In genomic region chr2:175690113-175690716, GRCh38 we compare ENCODE assay signal across 8 cellular contexts.
DNase-seq lines count a peak whose midpoint lies in the region; ATAC-seq and TF ChIP-seq lines count a peak whose summit lies in the region.

No MANE protein-coding gene starts in this region.

- dilution Hi-C loops in mammary epithelial cell (cut with HindIII; ENCODE audit: low sequenced_read_pairs), result no loop called here

- no peaks in the 10 kb centered on the region for H3K4me1 ChIP-seq in mammary epithelial cell (ENCODE audit: insufficient read depth, low read length)
- no peaks in the 10 kb centered on the region for H3K4me1 ChIP-seq in tibial artery

- peaks cover 7% of the 10 kb centered on the region for H3K27me3 ChIP-seq in mammary epithelial cell (ENCODE audit: insufficient read depth, low read length)
- peaks cover 0 to 39% of the 10 kb centered on the region in 2 donors for H3K27me3 ChIP-seq in tibial artery

- peak; percentile 62 for ATAC-seq in HG03175 (IDR thresholded peaks at IDR 0.05; ENCODE audit: unreplicated experiment)

- H3K9me3 ChIP-seq in mammary epithelial cell (replicated peaks; ENCODE audit: insufficient read depth, low read length), result no peaks in the 10 kb centered on the region
- H3K9me3 ChIP-seq in tibial artery, result no peaks in the 10 kb centered on the region

- peak; percentile 76 for DNase-seq in AG10803 (ENCODE audit: low read depth)
- DNase-seq in GM10248 (ENCODE audit: extremely low spot score), result peak; percentile 20
- DNase-seq in NCI-H748 treated with DMSO at 0.1 percent for 48 hours (lab: John Stamatoyannopoulos, UW), result peak; percentile 78
- peak; percentile 49 for DNase-seq in mammary epithelial cell
- DNase-seq in kidney tubule cell (ENCODE audit: low spot score), result peak; percentile 63
- no peak for DNase-seq in tibial artery
- DNase-seq in T-helper 9 cell, result no peak

- H3K4me2 ChIP-seq in mammary epithelial cell (ENCODE audit: insufficient read depth, low read depth, low read length), result no peak overlapping the region

- CTCF ChIA-PET in GM10248 (lab: Yijun Ruan, JAX) (interaction anchor here (0.7 to 6.2 kb wide), 22 partner anchors 9 to 962 kb away, joined by 3 to 96 read pairs (median 4); no protein-coding TSS in a partner anchor), mammary epithelial cell (lab: Charles Lee; ENCODE audit: low non-redundant PET) (interaction anchor here (0.5 to 0.8 kb wide), 3 partner anchors 236 to 407 kb away, joined by 7 to 8 read pairs (median 8); no protein-coding TSS in a partner anchor)

- intact Hi-C loops in mammary epithelial cell (cut with micrococcal nuclease), result loop anchor here (1.0 to 2.0 kb wide), 4 partner anchors 312 to 407 kb away; partner anchors contain the start of gene LNPK
- intact Hi-C loops in tibial artery (cut with DNase I; ENCODE audit: low total_unique reads), result no loop called here

- BruUV-seq in mammary epithelial cell (replicated peaks; lab: Mats Ljungman, UMichigan), result no TSS peak

- H4K20me1 ChIP-seq in mammary epithelial cell (ENCODE audit: insufficient read depth, low read length), result no peaks in the 10 kb centered on the region

- in situ Hi-C loops in mammary epithelial cell (cut with MboI; ENCODE audit: low sequenced_read_pairs in 2 of 2), result loop anchor here in 1 of 2 donors (10.0 kb wide), 1 partner anchor 405 kb away; the partner anchor contains the start of genes HOXD12 and HOXD13

- WGBS in mammary epithelial cell (ENCODE audit: low coverage, missing lambda C conversion rate), result 0% methylated on average over 3 of the region's 3 CpGs

- H3K9ac ChIP-seq in mammary epithelial cell (ENCODE audit: insufficient read depth, low read length), result no peak overlapping the region

- TF ChIP-seq CTCF in AG10803 (conservative IDR thresholded peaks at IDR 0.05; ENCODE audit: low read length) (peak; percentile 92), GM10248 (IDR thresholded peaks at IDR 0.05; ENCODE audit: control extremely low read depth, extremely low read depth, low read depth, missing control alignments) (peak; percentile 69), mammary epithelial cell (conservative IDR thresholded peaks at IDR 0.05 in 1 of 2, IDR thresholded peaks at IDR 0.05 in 1 of 2; ENCODE audit: extremely low read depth in 1 of 2, insufficient read depth in 1 of 2, low read depth in 1 of 2, low read length in 2 of 2) (peak; percentile 69 to 78), tibial artery (IDR thresholded peaks at IDR 0.05) (peak; percentile 75 to 77)

- H2AFZ ChIP-seq in mammary epithelial cell (ENCODE audit: low read depth, low read length), result no peak overlapping the region

- H3K4me3 ChIP-seq in AG10803 (ENCODE audit: low read length), result no peak overlapping the region
- no peak overlapping the region for H3K4me3 ChIP-seq in mammary epithelial cell (replicated peaks in 1 of 3; ENCODE audit: insufficient read depth in 1 of 3, low read depth in 2 of 3, low read length in 3 of 3)
- H3K4me3 ChIP-seq in tibial artery, result no peak overlapping the region

- no peaks in the 10 kb centered on the region for H3K79me2 ChIP-seq in mammary epithelial cell (ENCODE audit: insufficient read depth, low read length)

- POLR2A ChIA-PET in GM10248 (lab: Yijun Ruan, JAX), result no interaction called here

- no peaks in the 10 kb centered on the region for H3K36me3 ChIP-seq in mammary epithelial cell (ENCODE audit: insufficient read depth, low read length)
- no peaks in the 10 kb centered on the region for H3K36me3 ChIP-seq in tibial artery

- no peak overlapping the region for H3K27ac ChIP-seq in mammary epithelial cell (ENCODE audit: insufficient read depth, low read depth, low read length)
- no peak overlapping the region for H3K27ac ChIP-seq in tibial artery

Comparison
In these comparisons a context has a peak if more than half of its experiments do, and no peak if none do; other contexts are left out.
1. DNase-seq: peak in AG10803 (single experiment), GM10248 (single experiment), NCI-H748 treated with DMSO at 0.1 percent for 48 hours (single experiment), mammary epithelial cell (single experiment) and kidney tubule cell (single experiment); none in tibial artery (0 of 2) and T-helper 9 cell (single experiment).
2. Peak in every context shown above with its lines, with median percentiles within 50 percentile points of each other: CTCF ChIP-seq.